1 cellular context compared by ENCODE assay signal in the genomic region with DNA sequence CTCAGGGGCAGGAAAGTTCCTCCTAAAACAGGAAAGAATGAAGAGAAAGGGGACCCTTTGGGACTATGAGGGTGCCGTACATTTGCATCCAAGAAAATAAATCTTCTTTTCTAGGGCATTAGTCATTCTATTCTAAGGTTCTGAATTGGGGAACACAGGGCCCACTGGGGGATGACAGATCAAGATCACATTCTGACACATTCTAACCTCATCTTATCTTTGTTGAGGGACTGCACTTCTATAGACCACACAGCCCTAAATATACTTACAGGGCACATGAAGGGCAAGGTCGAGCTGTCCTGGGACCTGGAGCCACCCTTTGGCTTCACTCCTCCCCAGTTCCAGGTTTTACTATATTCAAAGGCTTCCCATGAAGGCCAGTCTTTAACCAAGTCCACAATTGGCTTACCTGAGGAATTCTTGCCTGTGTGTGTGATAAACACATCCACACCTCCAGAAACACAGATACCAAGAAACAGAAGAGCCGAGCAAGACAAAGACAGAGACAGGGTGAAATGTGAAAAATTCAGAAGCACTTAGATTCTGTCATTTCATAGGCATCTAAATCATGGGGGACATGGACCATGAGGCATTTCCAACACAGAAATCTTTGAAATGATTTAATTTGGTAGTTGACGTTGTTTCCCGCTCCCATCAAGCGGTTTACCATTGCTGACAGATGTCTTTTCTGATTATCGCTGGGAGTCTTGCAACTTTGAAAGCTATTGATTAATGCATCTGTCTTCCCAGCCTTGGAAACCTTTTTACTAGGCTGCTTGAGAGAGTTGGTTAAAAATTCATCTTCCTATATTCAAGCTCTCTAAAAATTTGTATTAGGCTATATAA.
TF ChIP-seq lines count a peak whose summit lies in the region.

No MANE protein-coding gene starts in this region.

TF ChIP-seq in K562, 482 proteins besides CTCF, POLR2A, EP300 and RAD21 (continued from another document and continues in another):
- TF ChIP-seq, protein P1, sequence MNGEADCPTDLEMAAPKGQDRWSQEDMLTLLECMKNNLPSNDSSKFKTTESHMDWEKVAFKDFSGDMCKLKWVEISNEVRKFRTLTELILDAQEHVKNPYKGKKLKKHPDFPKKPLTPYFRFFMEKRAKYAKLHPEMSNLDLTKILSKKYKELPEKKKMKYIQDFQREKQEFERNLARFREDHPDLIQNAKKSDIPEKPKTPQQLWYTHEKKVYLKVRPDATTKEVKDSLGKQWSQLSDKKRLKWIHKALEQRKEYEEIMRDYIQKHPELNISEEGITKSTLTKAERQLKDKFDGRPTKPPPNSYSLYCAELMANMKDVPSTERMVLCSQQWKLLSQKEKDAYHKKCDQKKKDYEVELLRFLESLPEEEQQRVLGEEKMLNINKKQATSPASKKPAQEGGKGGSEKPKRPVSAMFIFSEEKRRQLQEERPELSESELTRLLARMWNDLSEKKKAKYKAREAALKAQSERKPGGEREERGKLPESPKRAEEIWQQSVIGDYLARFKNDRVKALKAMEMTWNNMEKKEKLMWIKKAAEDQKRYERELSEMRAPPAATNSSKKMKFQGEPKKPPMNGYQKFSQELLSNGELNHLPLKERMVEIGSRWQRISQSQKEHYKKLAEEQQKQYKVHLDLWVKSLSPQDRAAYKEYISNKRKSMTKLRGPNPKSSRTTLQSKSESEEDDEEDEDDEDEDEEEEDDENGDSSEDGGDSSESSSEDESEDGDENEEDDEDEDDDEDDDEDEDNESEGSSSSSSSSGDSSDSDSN (IDR thresholded peaks at IDR 0.05; ENCODE audit: borderline replicate concordance in 1 of 2, low read depth in 2 of 2, low read length in 2 of 2) = no peak
- TF ChIP-seq MTF1 (CRISPR knock-in tag; IDR thresholded peaks at IDR 0.05; ENCODE audit: borderline replicate concordance) (no peak), COPS2 (conservative IDR thresholded peaks at IDR 0.05) (no peak), SLC30A9 (CRISPR knock-in tag; IDR thresholded peaks at IDR 0.05) (no peak), RB1 (IDR thresholded peaks at IDR 0.05; ENCODE audit: low read depth) (no peak), ZNF274 (IDR thresholded peaks at IDR 0.05; ENCODE audit: borderline replicate concordance, low read depth, low read length) (no peak), ZNF174 (CRISPR knock-in tag; IDR thresholded peaks at IDR 0.05) (no peak), NFATC3 (IDR thresholded peaks at IDR 0.05) (no peak), SMARCA4 (IDR thresholded peaks at IDR 0.05) (peak; percentile 64; the same call in 1 of the 2 replicates), ZNF146 (CRISPR knock-in tag; IDR thresholded peaks at IDR 0.05; ENCODE audit: unreplicated experiment) (no peak), ZNF699 (CRISPR knock-in tag; IDR thresholded peaks at IDR 0.05; ENCODE audit: insufficient replicate concordance) (no peak), XRCC5 (IDR thresholded peaks at IDR 0.05; ENCODE audit: low read depth, low read length) (no peak), ZSCAN29 (IDR thresholded peaks at IDR 0.05) (no peak), PHB (CRISPR knock-in tag; IDR thresholded peaks at IDR 0.05) (no peak), NCOA2 (IDR thresholded peaks at IDR 0.05; ENCODE audit: partially characterized antibody in 2 of 2) (no peak), CREB3L1 (IDR thresholded peaks at IDR 0.05; ENCODE audit: borderline replicate concordance, low read depth) (no peak), FIP1L1 (IDR thresholded peaks at IDR 0.05; ENCODE audit: low read depth, low read length, poor library complexity, severe bottlenecking) (no peak), HSF4 (CRISPR knock-in tag; IDR thresholded peaks at IDR 0.05; ENCODE audit: borderline replicate concordance) (no peak), TRIM28 (IDR thresholded peaks at IDR 0.05) (no peak), TAF9B (IDR thresholded peaks at IDR 0.05; ENCODE audit: partially characterized antibody) (no peak), PHF8 (IDR thresholded peaks at IDR 0.05; ENCODE audit: borderline replicate concordance, low read length) (no peak), ZC3H4 (CRISPR knock-in tag; IDR thresholded peaks at IDR 0.05; ENCODE audit: borderline replicate concordance) (no peak), BDP1 (IDR thresholded peaks at IDR 0.05; ENCODE audit: insufficient read depth, insufficient read length) (no peak), ZFPM2 (CRISPR knock-in tag; IDR thresholded peaks at IDR 0.05) (no peak), CXXC5 (CRISPR knock-in tag; IDR thresholded peaks at IDR 0.05) (peak; percentile 72), YBX1 (IDR thresholded peaks at IDR 0.05) (no peak), NFXL1 (CRISPR knock-in tag; IDR thresholded peaks at IDR 0.05) (no peak; the same call in 1 of the 2 replicates), ZNF184 (CRISPR knock-in tag; IDR thresholded peaks at IDR 0.05) (no peak), PRPF4 (IDR thresholded peaks at IDR 0.05; ENCODE audit: insufficient read depth, low read depth, low read length, poor library complexity, severe bottlenecking) (no peak), ZNF232 (CRISPR knock-in tag; IDR thresholded peaks at IDR 0.05) (no peak), CBX2 (IDR thresholded peaks at IDR 0.05; ENCODE audit: insufficient read depth, low read length, poor library complexity, severe bottlenecking) (no peak), ETS1 (conservative IDR thresholded peaks at IDR 0.05; ENCODE audit: control insufficient read depth, low read depth, low read length) (no peak), TSC22D4 (tag; IDR thresholded peaks at IDR 0.05) (no peak), SMARCA5 (IDR thresholded peaks at IDR 0.05) (no peak), ZNF778 (CRISPR knock-in tag; IDR thresholded peaks at IDR 0.05) (no peak)
- TF ChIP-seq, protein P2, sequence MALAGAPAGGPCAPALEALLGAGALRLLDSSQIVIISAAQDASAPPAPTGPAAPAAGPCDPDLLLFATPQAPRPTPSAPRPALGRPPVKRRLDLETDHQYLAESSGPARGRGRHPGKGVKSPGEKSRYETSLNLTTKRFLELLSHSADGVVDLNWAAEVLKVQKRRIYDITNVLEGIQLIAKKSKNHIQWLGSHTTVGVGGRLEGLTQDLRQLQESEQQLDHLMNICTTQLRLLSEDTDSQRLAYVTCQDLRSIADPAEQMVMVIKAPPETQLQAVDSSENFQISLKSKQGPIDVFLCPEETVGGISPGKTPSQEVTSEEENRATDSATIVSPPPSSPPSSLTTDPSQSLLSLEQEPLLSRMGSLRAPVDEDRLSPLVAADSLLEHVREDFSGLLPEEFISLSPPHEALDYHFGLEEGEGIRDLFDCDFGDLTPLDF (CRISPR knock-in tag; IDR thresholded peaks at IDR 0.05) = no peak
- TF ChIP-seq, protein P3, sequence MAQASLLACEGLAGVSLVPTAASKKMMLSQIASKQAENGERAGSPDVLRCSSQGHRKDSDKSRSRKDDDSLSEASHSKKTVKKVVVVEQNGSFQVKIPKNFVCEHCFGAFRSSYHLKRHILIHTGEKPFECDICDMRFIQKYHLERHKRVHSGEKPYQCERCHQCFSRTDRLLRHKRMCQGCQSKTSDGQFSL (CRISPR knock-in tag; IDR thresholded peaks at IDR 0.05) = no peak
- TF ChIP-seq, protein P3 (tag; IDR thresholded peaks at IDR 0.05) = no peak
- TF ChIP-seq, protein P4, sequence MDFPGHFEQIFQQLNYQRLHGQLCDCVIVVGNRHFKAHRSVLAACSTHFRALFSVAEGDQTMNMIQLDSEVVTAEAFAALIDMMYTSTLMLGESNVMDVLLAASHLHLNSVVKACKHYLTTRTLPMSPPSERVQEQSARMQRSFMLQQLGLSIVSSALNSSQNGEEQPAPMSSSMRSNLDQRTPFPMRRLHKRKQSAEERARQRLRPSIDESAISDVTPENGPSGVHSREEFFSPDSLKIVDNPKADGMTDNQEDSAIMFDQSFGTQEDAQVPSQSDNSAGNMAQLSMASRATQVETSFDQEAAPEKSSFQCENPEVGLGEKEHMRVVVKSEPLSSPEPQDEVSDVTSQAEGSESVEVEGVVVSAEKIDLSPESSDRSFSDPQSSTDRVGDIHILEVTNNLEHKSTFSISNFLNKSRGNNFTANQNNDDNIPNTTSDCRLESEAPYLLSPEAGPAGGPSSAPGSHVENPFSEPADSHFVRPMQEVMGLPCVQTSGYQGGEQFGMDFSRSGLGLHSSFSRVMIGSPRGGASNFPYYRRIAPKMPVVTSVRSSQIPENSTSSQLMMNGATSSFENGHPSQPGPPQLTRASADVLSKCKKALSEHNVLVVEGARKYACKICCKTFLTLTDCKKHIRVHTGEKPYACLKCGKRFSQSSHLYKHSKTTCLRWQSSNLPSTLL (IDR thresholded peaks at IDR 0.05) = no peak
- TF ChIP-seq, protein P5, sequence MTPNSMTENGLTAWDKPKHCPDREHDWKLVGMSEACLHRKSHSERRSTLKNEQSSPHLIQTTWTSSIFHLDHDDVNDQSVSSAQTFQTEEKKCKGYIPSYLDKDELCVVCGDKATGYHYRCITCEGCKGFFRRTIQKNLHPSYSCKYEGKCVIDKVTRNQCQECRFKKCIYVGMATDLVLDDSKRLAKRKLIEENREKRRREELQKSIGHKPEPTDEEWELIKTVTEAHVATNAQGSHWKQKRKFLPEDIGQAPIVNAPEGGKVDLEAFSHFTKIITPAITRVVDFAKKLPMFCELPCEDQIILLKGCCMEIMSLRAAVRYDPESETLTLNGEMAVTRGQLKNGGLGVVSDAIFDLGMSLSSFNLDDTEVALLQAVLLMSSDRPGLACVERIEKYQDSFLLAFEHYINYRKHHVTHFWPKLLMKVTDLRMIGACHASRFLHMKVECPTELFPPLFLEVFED (CRISPR knock-in tag; conservative IDR thresholded peaks at IDR 0.05) = no peak
- TF ChIP-seq, protein P6, sequence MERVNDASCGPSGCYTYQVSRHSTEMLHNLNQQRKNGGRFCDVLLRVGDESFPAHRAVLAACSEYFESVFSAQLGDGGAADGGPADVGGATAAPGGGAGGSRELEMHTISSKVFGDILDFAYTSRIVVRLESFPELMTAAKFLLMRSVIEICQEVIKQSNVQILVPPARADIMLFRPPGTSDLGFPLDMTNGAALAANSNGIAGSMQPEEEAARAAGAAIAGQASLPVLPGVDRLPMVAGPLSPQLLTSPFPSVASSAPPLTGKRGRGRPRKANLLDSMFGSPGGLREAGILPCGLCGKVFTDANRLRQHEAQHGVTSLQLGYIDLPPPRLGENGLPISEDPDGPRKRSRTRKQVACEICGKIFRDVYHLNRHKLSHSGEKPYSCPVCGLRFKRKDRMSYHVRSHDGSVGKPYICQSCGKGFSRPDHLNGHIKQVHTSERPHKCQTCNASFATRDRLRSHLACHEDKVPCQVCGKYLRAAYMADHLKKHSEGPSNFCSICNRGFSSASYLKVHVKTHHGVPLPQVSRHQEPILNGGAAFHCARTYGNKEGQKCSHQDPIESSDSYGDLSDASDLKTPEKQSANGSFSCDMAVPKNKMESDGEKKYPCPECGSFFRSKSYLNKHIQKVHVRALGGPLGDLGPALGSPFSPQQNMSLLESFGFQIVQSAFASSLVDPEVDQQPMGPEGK (CRISPR knock-in tag; IDR thresholded peaks at IDR 0.05; ENCODE audit: borderline replicate concordance) = no peak
